Comparison of ENCODE assay signal across 8 cellular contexts in genomic region chr9:121550569-121551512, GRCh38.
DNase-seq lines count a peak whose midpoint lies in the region; ATAC-seq and TF ChIP-seq lines count a peak whose summit lies in the region.

No MANE protein-coding gene starts in this region.

- ATAC-seq in HG03520 (IDR thresholded peaks at IDR 0.05; ENCODE audit: unreplicated experiment) (peak; percentile 63), GM18520 (IDR thresholded peaks at IDR 0.05; ENCODE audit: unreplicated experiment) (no peak)

- DNase-seq in NOMO-1 treated with DMSO at 0.1 percent for 48 hours (lab: John Stamatoyannopoulos, UW; ENCODE audit: unreplicated experiment) (peak; percentile 44), epithelial cell of esophagus (ENCODE audit: low read depth) (peak; percentile 74), midbrain (lab: John Stamatoyannopoulos, UW) (peak; percentile 78)
- DNase-seq in activated CD8-positive, alpha-beta memory T cell treated with anti-CD3 and anti-CD28 coated beads, Interleukin-2, amount 50 U/mL, for 24 hours (ENCODE audit: extremely low read depth) = peak; percentile 39
- DNase-seq in stimulated activated CD8-positive, alpha-beta memory T cell treated with anti-CD3 and anti-CD28 coated beads, Interleukin-2, amount 100 ng/mL, for 48 hours (ENCODE audit: low read depth in 2 of 2) = peak; percentile 62 to 70

- H3K4me3 ChIP-seq in epithelial cell of esophagus (ENCODE audit: low read length) = peak overlapping the region; percentile 28

- peak; percentile 91 for TF ChIP-seq CTCF in GM12874 (IDR thresholded peaks at IDR 0.05; ENCODE audit: insufficient read depth, low read depth, low read length)
- TF ChIP-seq CTCF in epithelial cell of esophagus (IDR thresholded peaks at IDR 0.05; ENCODE audit: insufficient read depth, low read depth, low read length, missing control alignments) = peak; percentile 81
